ENCODE assay signal across 9 cellular contexts in genomic region chr12:54561164-54561563, GRCh38. TPM values are rescaled to one million over a fixed set of nuclear protein-coding genes. Genes with fewer than 3 reads are reported as not detected.
DNase-seq lines count a peak whose midpoint lies in the region; ATAC-seq and TF ChIP-seq lines count a peak whose summit lies in the region.
"Had no signal": no experiment of that assay in that cellular context is flagged by ENCODE, and none has a peak within 500 bp of the region (broad histone marks: within the 10 kb centered on the region; RNA-seq: fewer than 3 reads in every experiment).

No MANE protein-coding gene starts in this region.

- H3K27ac Mint-ChIP-seq in T-helper 17 cell: peak overlapping the region; percentile 71
- H3K27ac Mint-ChIP-seq in glutamatergic neuron (ENCODE audit: unreplicated experiment): no peak overlapping the region
- no peak overlapping the region for H3K27ac Mint-ChIP-seq in progenitor cell of endocrine pancreas

- H4K20me1 ChIP-seq in DOHH2 (ENCODE audit: control insufficient read depth, insufficient read depth, low read depth, low read length): no peaks in the 10 kb centered on the region

- no peaks in the 10 kb centered on the region for H3K36me3 Mint-ChIP-seq in T-helper 17 cell (ENCODE audit: low read depth)
- H3K36me3 Mint-ChIP-seq in glutamatergic neuron (ENCODE audit: unreplicated experiment): peaks cover 10% of the 10 kb centered on the region
- no peaks in the 10 kb centered on the region for H3K36me3 Mint-ChIP-seq in progenitor cell of endocrine pancreas (ENCODE audit: insufficient read depth)

- ATAC-seq in T-helper 17 cell: no peak
- ATAC-seq in HG02588 (IDR thresholded peaks at IDR 0.05; ENCODE audit: unreplicated experiment): no peak
- no peak for ATAC-seq in HG03045 (IDR thresholded peaks at IDR 0.05; ENCODE audit: unreplicated experiment)
- ATAC-seq in GM18867 (IDR thresholded peaks at IDR 0.05; ENCODE audit: unreplicated experiment): no peak

- H3K4me3 Mint-ChIP-seq in T-helper 17 cell (peak overlapping the region; percentile 83), glutamatergic neuron (ENCODE audit: unreplicated experiment) (peak overlapping the region; percentile 84), progenitor cell of endocrine pancreas (ENCODE audit: low read depth) (peak overlapping the region; percentile 53)

- H3K9me2 ChIP-seq in DOHH2 (replicated peaks; ENCODE audit: control insufficient read depth, low read length): no peaks in the 10 kb centered on the region

- TF ChIP-seq CTCF in DOHH2 (IDR thresholded peaks at IDR 0.05; ENCODE audit: low read depth, low read length, poor library complexity, severe bottlenecking) (no peak), glutamatergic neuron (IDR thresholded peaks at IDR 0.05; ENCODE audit: partially characterized antibody, unreplicated experiment) (no peak), progenitor cell of endocrine pancreas (IDR thresholded peaks at IDR 0.05; ENCODE audit: unreplicated experiment) (no peak)

- H3K9me3 Mint-ChIP-seq in glutamatergic neuron (ENCODE audit: unreplicated experiment): peaks cover 2% of the 10 kb centered on the region
- H3K9me3 Mint-ChIP-seq in progenitor cell of endocrine pancreas (ENCODE audit: low read depth): no peaks in the 10 kb centered on the region

- H3K27me3 ChIP-seq in DOHH2 (ENCODE audit: control insufficient read depth, low read length): peaks cover 3% of the 10 kb centered on the region

- no peaks in the 10 kb centered on the region for H3K36me3 ChIP-seq in DOHH2 (ENCODE audit: control insufficient read depth, low read length)

- H3K27ac ChIP-seq in DOHH2 (ENCODE audit: low read depth, low read length): no peak overlapping the region

- H3K4me2 ChIP-seq in DOHH2 (ENCODE audit: low read length): peak overlapping the region; percentile 62

- H3K4me1 Mint-ChIP-seq in T-helper 17 cell: peaks cover 9% of the 10 kb centered on the region
- peaks cover 21% of the 10 kb centered on the region for H3K4me1 Mint-ChIP-seq in glutamatergic neuron (ENCODE audit: low read depth, unreplicated experiment)
- peaks cover 11% of the 10 kb centered on the region for H3K4me1 Mint-ChIP-seq in progenitor cell of endocrine pancreas (ENCODE audit: low read depth)

- H3K9me3 ChIP-seq in DOHH2 (ENCODE audit: control insufficient read depth, insufficient read depth, low read length): no peaks in the 10 kb centered on the region
- no peaks in the 10 kb centered on the region for H3K9me3 ChIP-seq in T-helper 17 cell (ENCODE audit: control insufficient read depth, low read length, poor library complexity, severe bottlenecking)

- H3K4me1 ChIP-seq in DOHH2 (ENCODE audit: control insufficient read depth, low read length): peaks cover 18% of the 10 kb centered on the region

- no peak for DNase-seq in T-helper 17 cell
- no peak for DNase-seq in glutamatergic neuron
- DNase-seq in progenitor cell of endocrine pancreas (ENCODE audit: low spot score, unreplicated experiment): no peak
- DNase-seq in NCI-H82 (lab: John Stamatoyannopoulos, UW): no peak
- DNase-seq: SW 1271 had no signal

- H3K79me2 ChIP-seq in DOHH2 (ENCODE audit: control insufficient read depth, low read length): no peaks in the 10 kb centered on the region

- H3K4me3 ChIP-seq in DOHH2 (ENCODE audit: low read length): peak overlapping the region; percentile 36; the same call in 1 of the 2 replicates

- no peaks in the 10 kb centered on the region for H3K27me3 Mint-ChIP-seq in T-helper 17 cell
- H3K27me3 Mint-ChIP-seq in glutamatergic neuron (ENCODE audit: unreplicated experiment): peaks cover 6% of the 10 kb centered on the region
- peaks cover 43% of the 10 kb centered on the region for H3K27me3 Mint-ChIP-seq in progenitor cell of endocrine pancreas

- H3F3A ChIP-seq in DOHH2 (ENCODE audit: control insufficient read depth, insufficient read depth): no peaks in the 10 kb centered on the region

RNA-seq across cellular contexts. Expression of gene PDE1B, which starts 11.8 kb away (rescaled TPM):
- total RNA-seq in T-helper 17 cell (10 to 100 TPM; 11.6 to 12.5 TPM), glutamatergic neuron (ENCODE audit: unreplicated experiment) (0.39 TPM), progenitor cell of endocrine pancreas (0.71 and 0.81 TPM in 2 replicates)

RNA-seq across cellular contexts. Expression of gene PPP1R1A, which starts 27.3 kb away (rescaled TPM):
- total RNA-seq in T-helper 17 cell: not detected
- total RNA-seq in glutamatergic neuron (ENCODE audit: unreplicated experiment): 47.6 TPM
- 22.1 and 22.3 TPM in 2 replicates for total RNA-seq in progenitor cell of endocrine pancreas

Comparison
In these comparisons a context has a peak if more than half of its experiments do, and no peak if none do; other contexts are left out.
1. RNA of gene PPP1R1A, which starts 27.3 kb away (total RNA-seq): 47.6 TPM in glutamatergic neuron (single experiment) and 22.1 to 22.3 TPM in progenitor cell of endocrine pancreas; not detected in T-helper 17 cell; every median in the first group is over 10 times any median in the second.
2. Peak in every context shown above with its lines, with median percentiles within 50 percentile points of each other: H3K4me3 Mint-ChIP-seq.